In genomic region chr6:79985128-79985527, GRCh38 we compare ENCODE assay signal across 17 cellular contexts.
"Had no signal": no experiment of that assay in that cellular context is flagged by ENCODE, and none has a peak within 500 bp of the region (broad histone marks: within the 10 kb centered on the region; RNA-seq: fewer than 3 reads in every experiment).

No MANE protein-coding gene starts in this region.

- H3K27me3 ChIP-seq: gastroesophageal sphincter had no signal

- FAIRE-seq: bronchial epithelial cell, endometrium had no signal

- H3K27ac Mint-ChIP-seq: activated CD4-positive, alpha-beta T cell treated with anti-CD3 and anti-CD28 coated beads, Interleukin-2, amount 10 ng/mL, durations not matched to agents 7 days and 5 days; activated CD8-positive, alpha-beta T cell treated with anti-CD3 and anti-CD28 coated beads, Interleukin-2, amount 10 ng/mL, durations not matched to agents 7 days and 5 days; activated naive CD4-positive, alpha-beta T cell treated with anti-CD3 and anti-CD28 coated beads, Interleukin-2, amount 50 U/mL, for 24 hours; stimulated activated naive CD8-positive, alpha-beta T cell treated with anti-CD3 and anti-CD28 coated beads, Interleukin-15, Interleukin-2, amounts not matched to agents 100 ng/mL and 50 ng/mL, for 24 hours; type B pancreatic cell had no signal

- H3K27me3 Mint-ChIP-seq: activated naive CD4-positive, alpha-beta T cell treated with anti-CD3 and anti-CD28 coated beads, Interleukin-2, amount 50 U/mL, for 24 hours; naive thymus-derived CD8-positive, alpha-beta T cell; stimulated activated naive CD8-positive, alpha-beta T cell treated with anti-CD3 and anti-CD28 coated beads, Interleukin-15, Interleukin-2, amounts not matched to agents 100 ng/mL and 50 ng/mL, for 24 hours; type B pancreatic cell had no signal

- H3K4me1 Mint-ChIP-seq: activated CD4-positive, alpha-beta T cell treated with anti-CD3 and anti-CD28 coated beads, Interleukin-2, amount 10 ng/mL, durations not matched to agents 7 days and 5 days; activated naive CD4-positive, alpha-beta T cell treated with anti-CD3 and anti-CD28 coated beads, Interleukin-2, amount 50 U/mL, for 24 hours had no signal

- H3K36me3 Mint-ChIP-seq: activated naive CD4-positive, alpha-beta T cell treated with anti-CD3 and anti-CD28 coated beads, Interleukin-2, amount 50 U/mL, for 24 hours; naive thymus-derived CD8-positive, alpha-beta T cell; type B pancreatic cell had no signal

- H3K9me3 ChIP-seq: gastroesophageal sphincter, psoas muscle had no signal

- ATAC-seq: activated CD4-positive, CD25-positive, alpha-beta regulatory T cell treated with anti-CD3 and anti-CD28 coated beads, Interleukin-2, amount 50 U/mL, for 24 hours; activated CD8-positive, alpha-beta T cell treated with anti-CD3 and anti-CD28 coated beads, Interleukin-2, amount 10 ng/mL, durations not matched to agents 7 days and 5 days; activated T-cell treated with anti-CD3 and anti-CD28 coated beads, Interleukin-2, amount 50 U/mL, for 4 hours; gastroesophageal sphincter; naive thymus-derived CD8-positive, alpha-beta T cell; psoas muscle; right cardiac atrium had no signal

- H3K9me3 Mint-ChIP-seq: activated CD4-positive, alpha-beta T cell treated with anti-CD3 and anti-CD28 coated beads, Interleukin-2, amount 10 ng/mL, durations not matched to agents 7 days and 5 days; activated naive CD4-positive, alpha-beta T cell treated with anti-CD3 and anti-CD28 coated beads, Interleukin-2, amount 50 U/mL, for 24 hours; activated T-cell treated with anti-CD3 and anti-CD28 coated beads, Interleukin-2, amount 50 U/mL, for 4 hours; naive thymus-derived CD8-positive, alpha-beta T cell; stimulated activated naive CD8-positive, alpha-beta T cell treated with anti-CD3 and anti-CD28 coated beads, Interleukin-15, Interleukin-2, amounts not matched to agents 100 ng/mL and 50 ng/mL, for 24 hours; type B pancreatic cell had no signal

- H3K4me1 ChIP-seq: gastroesophageal sphincter, psoas muscle had no signal

- DNase-seq: activated CD4-positive, alpha-beta T cell treated with anti-CD3 and anti-CD28 coated beads, Interleukin-2, amount 10 ng/mL, durations not matched to agents 7 days and 5 days; activated CD8-positive, alpha-beta T cell treated with anti-CD3 and anti-CD28 coated beads, Interleukin-2, amount 10 ng/mL, durations not matched to agents 7 days and 5 days; activated effector memory CD4-positive, alpha-beta T cell treated with anti-CD3 and anti-CD28 coated beads, Interleukin-2, amount 50 U/mL, for 16 hours; activated T-cell treated with anti-CD3 and anti-CD28 coated beads, Interleukin-2, amount 50 U/mL, for 4 hours; cerebellar nuclear complex; cortex of kidney; mesenchymal stem cell; naive thymus-derived CD8-positive, alpha-beta T cell; psoas muscle; right cardiac atrium had no signal

- H3K36me3 ChIP-seq: gastroesophageal sphincter had no signal

- H3K27ac ChIP-seq: gastroesophageal sphincter, psoas muscle had no signal

- H3K4me3 ChIP-seq: gastroesophageal sphincter, psoas muscle had no signal

- H3K4me3 Mint-ChIP-seq: activated CD4-positive, alpha-beta T cell treated with anti-CD3 and anti-CD28 coated beads, Interleukin-2, amount 10 ng/mL, durations not matched to agents 7 days and 5 days; activated CD8-positive, alpha-beta T cell treated with anti-CD3 and anti-CD28 coated beads, Interleukin-2, amount 10 ng/mL, durations not matched to agents 7 days and 5 days; activated naive CD4-positive, alpha-beta T cell treated with anti-CD3 and anti-CD28 coated beads, Interleukin-2, amount 50 U/mL, for 24 hours; activated T-cell treated with anti-CD3 and anti-CD28 coated beads, Interleukin-2, amount 50 U/mL, for 4 hours; naive thymus-derived CD8-positive, alpha-beta T cell; stimulated activated naive CD8-positive, alpha-beta T cell treated with anti-CD3 and anti-CD28 coated beads, Interleukin-15, Interleukin-2, amounts not matched to agents 100 ng/mL and 50 ng/mL, for 24 hours; type B pancreatic cell had no signal
